In genomic region chr3:106380232-106380631, GRCh38 we compare ENCODE assay signal across 14 cellular contexts.
DNase-seq lines count a peak whose midpoint lies in the region; ATAC-seq and TF ChIP-seq lines count a peak whose summit lies in the region.
"Had no signal": no experiment of that assay in that cellular context is flagged by ENCODE, and none has a peak within 500 bp of the region (broad histone marks: within the 10 kb centered on the region; RNA-seq: fewer than 3 reads in every experiment).

No MANE protein-coding gene starts in this region.

- H3K27ac ChIP-seq in ACC112 (ENCODE audit: low read depth, low read length) (no peak overlapping the region), HEK293 (ENCODE audit: extremely low read depth, low read depth, low read length) (no peak overlapping the region), OCI-LY1 (ENCODE audit: low read depth, low read length, poor library complexity, severe bottlenecking) (no peak overlapping the region), spleen (no peak overlapping the region)

- H3K9me3 ChIP-seq in HEK293 (ENCODE audit: control insufficient read depth, insufficient read depth, low read depth, low read length), result no peaks in the 10 kb centered on the region
- no peaks in the 10 kb centered on the region for H3K9me3 ChIP-seq in OCI-LY1 (ENCODE audit: low read length)
- no peaks in the 10 kb centered on the region for H3K9me3 ChIP-seq in spleen

- POLR2A ChIA-PET in HEK293 (lab: Yijun Ruan, JAX), result no interaction called here

- CTCF ChIA-PET in HEK293 (lab: Yijun Ruan, JAX), result interaction anchor here (0.6 kb wide), 1 partner anchor 52 kb away, joined by 3 read pairs; no protein-coding TSS in a partner anchor

- no peaks in the 10 kb centered on the region for H3F3A ChIP-seq in OCI-LY1 (ENCODE audit: insufficient read depth, low read length)

- intact Hi-C loops in spleen (cut with DNase I; ENCODE audit: low total_unique reads), result no loop called here

- DNase-seq in medulla oblongata (ENCODE audit: extremely low spot score) (peak; percentile 8), NCI-H2029 treated with DMSO at 0.1 percent for 48 hours (lab: John Stamatoyannopoulos, UW) (no peak), spleen (no peak), RKO (ENCODE audit: low spot score) (no peak)
- DNase-seq: COR-L47, DMS79, H9, NCI-H187, NCI-H510A treated with DMSO at 0.1 percent for 48 hours, SHP77 had no signal

- no peak for ATAC-seq in HG02981 (IDR thresholded peaks at IDR 0.05; ENCODE audit: unreplicated experiment)

- H3K4me2 ChIP-seq in OCI-LY1 (ENCODE audit: low read length), result no peak overlapping the region

- no peak overlapping the region for H3K9ac ChIP-seq in OCI-LY1 (ENCODE audit: low read length)

- no peaks in the 10 kb centered on the region for H3K36me3 ChIP-seq in ACC112 (ENCODE audit: insufficient read depth, low read length)
- H3K36me3 ChIP-seq in HEK293 (ENCODE audit: control insufficient read depth in 2 of 2, insufficient read depth in 1 of 2, low read length in 2 of 2), result no peaks in the 10 kb centered on the region
- no peaks in the 10 kb centered on the region for H3K36me3 ChIP-seq in OCI-LY1 (ENCODE audit: insufficient read depth, low read length)
- no peaks in the 10 kb centered on the region for H3K36me3 ChIP-seq in spleen

- H3K4me3 ChIP-seq in ACC112 (ENCODE audit: low read depth, low read length), result no peak overlapping the region
- no peak overlapping the region for H3K4me3 ChIP-seq in HEK293 (ENCODE audit: low read depth, low read length)
- no peak overlapping the region for H3K4me3 ChIP-seq in OCI-LY1 (ENCODE audit: low read depth, low read length, poor library complexity, severe bottlenecking)
- no peak overlapping the region for H3K4me3 ChIP-seq in spleen

- TF ChIP-seq POLR2A in spleen (IDR thresholded peaks at IDR 0.05), result no peak

- H4K20me1 ChIP-seq in OCI-LY1 (ENCODE audit: insufficient read depth, low read length), result no peaks in the 10 kb centered on the region

- H3K79me2 ChIP-seq in ACC112 (ENCODE audit: control insufficient read depth, insufficient read depth, low read length, unreplicated experiment) (no peaks in the 10 kb centered on the region), OCI-LY1 (ENCODE audit: insufficient read depth, low read length) (no peaks in the 10 kb centered on the region)

- no peak for TF ChIP-seq CTCF in HEK293 (tag by site-specific recombination; IDR thresholded peaks at IDR 0.05)
- no peak for TF ChIP-seq CTCF in OCI-LY1 (IDR thresholded peaks at IDR 0.05; ENCODE audit: low read length)
- no peak for TF ChIP-seq CTCF in spleen (IDR thresholded peaks at IDR 0.05 in 8 of 11, conservative IDR thresholded peaks at IDR 0.05 in 3 of 11)

- 59 to 73% (median 68%) methylated on average over 1 of the region's 1 CpG for WGBS in spleen, 5 donors

- H2AFZ ChIP-seq in ACC112 (ENCODE audit: low read length, unreplicated experiment), result peak overlapping the region; percentile 1
- H2AFZ ChIP-seq in OCI-LY1 (ENCODE audit: low read length), result peak overlapping the region; percentile 78; the same call in 1 of the 2 replicates

- H3K27me3 ChIP-seq in ACC112 (ENCODE audit: insufficient read depth, low read length), result no peaks in the 10 kb centered on the region
- no peaks in the 10 kb centered on the region for H3K27me3 ChIP-seq in OCI-LY1 (ENCODE audit: insufficient read depth, low read length)
- H3K27me3 ChIP-seq in spleen (replicated peaks in 1 of 7), result no peaks in the 10 kb centered on the region

- no peaks in the 10 kb centered on the region for H3K9me2 ChIP-seq in OCI-LY1 (ENCODE audit: low read depth, low read length)

- H3K4me1 ChIP-seq in ACC112 (ENCODE audit: control insufficient read depth, insufficient read depth, low read length, unreplicated experiment), result no peaks in the 10 kb centered on the region
- H3K4me1 ChIP-seq in HEK293 (ENCODE audit: control insufficient read depth, insufficient read depth, low read length), result no peaks in the 10 kb centered on the region
- peaks cover 28% of the 10 kb centered on the region for H3K4me1 ChIP-seq in OCI-LY1 (ENCODE audit: insufficient read depth, low read length, severe bottlenecking)
- H3K4me1 ChIP-seq in spleen, result no peaks in the 10 kb centered on the region

TF ChIP-seq in HEK293, 187 proteins besides CTCF, POLR2A, EP300 and RAD21:
- TF ChIP-seq ZFP69B (tag by site-specific recombination; IDR thresholded peaks at IDR 0.05) (no peak), PRDM6 (tag by site-specific recombination; IDR thresholded peaks at IDR 0.05) (peak; percentile 64), FEZF1 (tag by site-specific recombination; IDR thresholded peaks at IDR 0.05) (peak; percentile 86)
